Comparison of ENCODE assay signal across 36 cellular contexts in genomic region chr2:73300926-73301325, GRCh38. TPM values are rescaled to one million over a fixed set of nuclear protein-coding genes. Genes with fewer than 3 reads are reported as not detected.
"Had no signal": no experiment of that assay in that cellular context is flagged by ENCODE, and none has a peak within 500 bp of the region (broad histone marks: within the 10 kb centered on the region; RNA-seq: fewer than 3 reads in every experiment).

No MANE protein-coding gene starts in this region.

- H3K36me3 ChIP-seq: adrenal gland, brain microvascular endothelial cell, cardiac muscle cell had no signal

- H3K36me3 Mint-ChIP-seq: activated CD8-positive, alpha-beta memory T cell treated with anti-CD3 and anti-CD28 coated beads, Interleukin-2, amount 10 ng/mL, durations not matched to agents 7 days and 5 days; activated naive CD4-positive, alpha-beta T cell treated with anti-CD3 and anti-CD28 coated beads, Interleukin-2, amount 50 U/mL, for 72 hours; activated naive CD8-positive, alpha-beta T cell treated with anti-CD3 and anti-CD28 coated beads for 36 hours had no signal

- H3K4me1 ChIP-seq: adrenal gland, body of pancreas had no signal

- ATAC-seq: activated CD8-positive, alpha-beta memory T cell treated with anti-CD3 and anti-CD28 coated beads, Interleukin-2, amount 10 ng/mL, durations not matched to agents 7 days and 5 days; activated CD8-positive, alpha-beta T cell treated with anti-CD3 and anti-CD28 coated beads, Interleukin-2, amount 10 ng/mL, durations not matched to agents 7 days and 5 days; activated naive CD4-positive, alpha-beta T cell treated with anti-CD3 and anti-CD28 coated beads, Interleukin-2, amount 50 U/mL, for 72 hours; activated T-cell treated with anti-CD3 and anti-CD28 coated beads, Interleukin-2, amount 50 U/mL, for 4 hours; activated T-cell treated with anti-CD3 and anti-CD28 coated beads, Interleukin-2, amount 50 U/mL, for 72 hours; body of pancreas had no signal

- H3K27ac Mint-ChIP-seq: activated B cell treated with CpG ODN at 0.5 μM for 24 hours; activated CD4-positive, alpha-beta memory T cell treated with anti-CD3 and anti-CD28 coated beads, Interleukin-2, amount 10 ng/mL, durations not matched to agents 7 days and 5 days; activated CD4-positive, alpha-beta T cell treated with anti-CD3 and anti-CD28 coated beads, Interleukin-2, amount 10 ng/mL, durations not matched to agents 7 days and 5 days; activated CD8-positive, alpha-beta memory T cell treated with anti-CD3 and anti-CD28 coated beads, Interleukin-2, amount 10 ng/mL, durations not matched to agents 7 days and 5 days; activated CD8-positive, alpha-beta T cell treated with anti-CD3 and anti-CD28 coated beads, Interleukin-2, amount 10 ng/mL, durations not matched to agents 7 days and 5 days; activated naive CD4-positive, alpha-beta T cell treated with anti-CD3 and anti-CD28 coated beads for 36 hours; activated naive CD8-positive, alpha-beta T cell treated with anti-CD3 and anti-CD28 coated beads for 36 hours; activated T-cell treated with anti-CD3 and anti-CD28 coated beads, Interleukin-2, amount 50 U/mL, for 72 hours; activated T-helper 1 cell treated with anti-CD3 and anti-CD28 coated beads, Interleukin-12 subunit alpha, Interleukin-12 subunit beta, Interleukin-2, Interleukin-4 antibody, amounts not matched to agents 30 ng/mL and 10 ng/mL and 1 ng/mL, durations not matched to agents 14 hours and 24 hours and 36 hours; activated T-helper 17 cell treated with anti-CD3 and anti-CD28 coated beads, Interleukin-2, amount 50 U/mL, for 72 hours; T-helper 1 cell treated with Interleukin-12 subunit alpha and Interleukin-12 subunit beta and Interleukin-4 antibody, amounts not matched to agents 30 μg/mL and 1 μg/mL, for 36 hours; T-helper 2 cell treated with Interferon-gamma antibody and Interleukin-4, amounts not matched to agents 5 μg/mL and 100 μg/mL, for 36 hours had no signal

- H3K4me3 Mint-ChIP-seq: activated B cell treated with CpG ODN at 0.5 μM for 24 hours; activated CD4-positive, alpha-beta memory T cell treated with anti-CD3 and anti-CD28 coated beads, Interleukin-2, amount 10 ng/mL, durations not matched to agents 7 days and 5 days; activated CD4-positive, alpha-beta T cell treated with anti-CD3 and anti-CD28 coated beads, Interleukin-2, amount 10 ng/mL, durations not matched to agents 7 days and 5 days; activated CD8-positive, alpha-beta memory T cell treated with anti-CD3 and anti-CD28 coated beads, Interleukin-2, amount 10 ng/mL, durations not matched to agents 7 days and 5 days; activated CD8-positive, alpha-beta T cell treated with anti-CD3 and anti-CD28 coated beads, Interleukin-2, amount 10 ng/mL, durations not matched to agents 7 days and 5 days; activated naive CD4-positive, alpha-beta T cell treated with anti-CD3 and anti-CD28 coated beads for 36 hours; activated naive CD8-positive, alpha-beta T cell treated with anti-CD3 and anti-CD28 coated beads for 36 hours; activated T-cell treated with anti-CD3 and anti-CD28 coated beads, Interleukin-2, amount 50 U/mL, for 4 hours; activated T-cell treated with anti-CD3 and anti-CD28 coated beads, Interleukin-2, amount 50 U/mL, for 72 hours; activated T-helper 1 cell treated with anti-CD3 and anti-CD28 coated beads, Interleukin-12 subunit alpha, Interleukin-12 subunit beta, Interleukin-2, Interleukin-4 antibody, amounts not matched to agents 30 ng/mL and 10 ng/mL and 1 ng/mL, durations not matched to agents 14 hours and 24 hours and 36 hours; activated T-helper 17 cell treated with anti-CD3 and anti-CD28 coated beads, Interleukin-2, amount 50 U/mL, for 72 hours; central memory CD8-positive, alpha-beta T cell; T-helper 1 cell treated with Interleukin-12 subunit alpha and Interleukin-12 subunit beta and Interleukin-4 antibody, amounts not matched to agents 30 μg/mL and 1 μg/mL, for 36 hours; T-helper 2 cell treated with Interferon-gamma antibody and Interleukin-4, amounts not matched to agents 5 μg/mL and 100 μg/mL, for 36 hours had no signal

- H3K9me3 ChIP-seq: adrenal gland, body of pancreas had no signal

- H3K4me1 Mint-ChIP-seq: activated B cell treated with CpG ODN at 0.5 μM for 24 hours; activated CD4-positive, alpha-beta memory T cell treated with anti-CD3 and anti-CD28 coated beads, Interleukin-2, amount 10 ng/mL, durations not matched to agents 7 days and 5 days; activated CD4-positive, alpha-beta T cell treated with anti-CD3 and anti-CD28 coated beads, Interleukin-2, amount 10 ng/mL, durations not matched to agents 7 days and 5 days; activated CD8-positive, alpha-beta memory T cell treated with anti-CD3 and anti-CD28 coated beads, Interleukin-2, amount 10 ng/mL, durations not matched to agents 7 days and 5 days; activated naive CD8-positive, alpha-beta T cell treated with anti-CD3 and anti-CD28 coated beads for 36 hours; activated T-helper 17 cell treated with anti-CD3 and anti-CD28 coated beads, Interleukin-2, amount 50 U/mL, for 72 hours; central memory CD8-positive, alpha-beta T cell had no signal

- DNase-seq: activated B cell treated with CpG ODN at 0.5 μM for 24 hours; activated CD4-positive, alpha-beta memory T cell treated with anti-CD3 and anti-CD28 coated beads, Interleukin-2, amount 10 ng/mL, durations not matched to agents 7 days and 5 days; activated CD4-positive, alpha-beta T cell treated with anti-CD3 and anti-CD28 coated beads for 4 hours; activated CD4-positive, alpha-beta T cell treated with anti-CD3 and anti-CD28 coated beads, Interleukin-2, amount 10 ng/mL, durations not matched to agents 7 days and 5 days; activated CD4-positive, alpha-beta T cell treated with anti-CD3 and anti-CD28 coated beads, Interleukin-2, amount 50 U/mL, for 48 hours; activated CD4-positive, CD25-positive, alpha-beta regulatory T cell treated with anti-CD3 and anti-CD28 coated beads, Interleukin-2, amount 50 U/mL, for 72 hours; activated CD8-positive, alpha-beta memory T cell treated with anti-CD3 and anti-CD28 coated beads for 24 hours; activated CD8-positive, alpha-beta memory T cell treated with anti-CD3 and anti-CD28 coated beads, Interleukin-2, amount 10 ng/mL, durations not matched to agents 7 days and 5 days; activated CD8-positive, alpha-beta T cell treated with anti-CD3 and anti-CD28 coated beads, Interleukin-2, amount 10 ng/mL, durations not matched to agents 7 days and 5 days; activated effector memory CD4-positive, alpha-beta T cell treated with anti-CD3 and anti-CD28 coated beads, Interleukin-2, amount 50 U/mL, for 16 hours; activated gamma-delta T cell treated with Interleukin-2 at 50 U/mL for 16 hours; activated naive CD4-positive, alpha-beta T cell; activated naive CD4-positive, alpha-beta T cell treated with anti-CD3 and anti-CD28 coated beads for 36 hours; activated naive CD4-positive, alpha-beta T cell treated with anti-CD3 and anti-CD28 coated beads, Interleukin-2, amount 50 U/mL, for 16 hours; activated naive CD8-positive, alpha-beta T cell treated with anti-CD3 and anti-CD28 coated beads for 36 hours; activated T-cell treated with anti-CD3 and anti-CD28 coated beads for 4 hours; activated T-cell treated with anti-CD3 and anti-CD28 coated beads, Interleukin-2, amount 50 U/mL, for 1 hour; activated T-cell treated with anti-CD3 and anti-CD28 coated beads, Interleukin-2, amount 50 U/mL, for 4 hours; activated T-cell treated with anti-CD3 and anti-CD28 coated beads, Interleukin-2, amount 50 U/mL, for 72 hours; adrenal gland; amniotic stem cell; aorta; body of pancreas; brain microvascular endothelial cell; T-helper 1 cell; T-helper 2 cell; T-helper 9 cell had no signal

- H3K9me3 Mint-ChIP-seq: activated B cell treated with CpG ODN at 0.5 μM for 24 hours; activated CD4-positive, alpha-beta memory T cell treated with anti-CD3 and anti-CD28 coated beads, Interleukin-2, amount 10 ng/mL, durations not matched to agents 7 days and 5 days; activated CD4-positive, alpha-beta T cell treated with anti-CD3 and anti-CD28 coated beads, Interleukin-2, amount 10 ng/mL, durations not matched to agents 7 days and 5 days; activated naive CD4-positive, alpha-beta T cell treated with anti-CD3 and anti-CD28 coated beads for 36 hours; activated naive CD4-positive, alpha-beta T cell treated with anti-CD3 and anti-CD28 coated beads, Interleukin-2, amount 50 U/mL, for 72 hours; activated naive CD8-positive, alpha-beta T cell treated with anti-CD3 and anti-CD28 coated beads for 36 hours; activated T-cell treated with anti-CD3 and anti-CD28 coated beads, Interleukin-2, amount 50 U/mL, for 4 hours; activated T-cell treated with anti-CD3 and anti-CD28 coated beads, Interleukin-2, amount 50 U/mL, for 72 hours; activated T-helper 1 cell treated with anti-CD3 and anti-CD28 coated beads, Interleukin-12 subunit alpha, Interleukin-12 subunit beta, Interleukin-2, Interleukin-4 antibody, amounts not matched to agents 30 ng/mL and 10 ng/mL and 1 ng/mL, durations not matched to agents 14 hours and 24 hours and 36 hours; activated T-helper 17 cell treated with anti-CD3 and anti-CD28 coated beads, Interleukin-2, amount 50 U/mL, for 72 hours; central memory CD8-positive, alpha-beta T cell; T-helper 1 cell treated with Interleukin-12 subunit alpha and Interleukin-12 subunit beta and Interleukin-4 antibody, amounts not matched to agents 30 μg/mL and 1 μg/mL, for 36 hours; T-helper 2 cell treated with Interferon-gamma antibody and Interleukin-4, amounts not matched to agents 5 μg/mL and 100 μg/mL, for 36 hours had no signal

- H3K4me3 ChIP-seq: adrenal gland, body of pancreas, cardiac muscle cell had no signal

RNA-seq across cellular contexts. Expression of gene EGR4, which starts 7.6 kb away (rescaled TPM):
- total RNA-seq: activated B cell treated with CpG ODN at 0.5 μM for 24 hours; activated CD4-positive, alpha-beta memory T cell treated with anti-CD3 and anti-CD28 coated beads, Interleukin-2, amount 10 ng/mL, durations not matched to agents 7 days and 5 days; activated CD4-positive, alpha-beta T cell treated with anti-CD3 and anti-CD28 coated beads, Interleukin-2, amount 10 ng/mL, durations not matched to agents 7 days and 5 days; activated CD8-positive, alpha-beta T cell treated with anti-CD3 and anti-CD28 coated beads, Interleukin-2, amount 10 ng/mL, durations not matched to agents 7 days and 5 days; aorta; astrocyte; body of pancreas; bronchial epithelial cell had no signal
